8 cellular contexts compared by ENCODE assay signal in genomic region chr2:30239308-30240161, GRCh38. TPM values are rescaled to one million over a fixed set of nuclear protein-coding genes. Genes with fewer than 3 reads are reported as not detected.
A peak's percentile ranks its signal among the peaks of the same experiment; 100 is the strongest.
DNase-seq lines count a peak whose midpoint lies in the region; ATAC-seq and TF ChIP-seq lines count a peak whose summit lies in the region.

No MANE protein-coding gene starts in this region.

- H3K36me3 ChIP-seq in esophagus squamous epithelium (peaks cover 0 to 12% (median 0%) of the 10 kb centered on the region in 3 donors), thyroid gland (peaks cover 4 to 28% of the 10 kb centered on the region in 2 donors)

- ATAC-seq in natural killer cell = peak; percentile 74 to 83 (median 81)
- ATAC-seq in HG03432 (IDR thresholded peaks at IDR 0.05; ENCODE audit: unreplicated experiment) = no peak

- no peak overlapping the region for H3K4me3 ChIP-seq in esophagus squamous epithelium
- no peak overlapping the region for H3K4me3 ChIP-seq in thyroid gland (replicated peaks in 1 of 3)

- TF ChIP-seq POLR2A in esophagus squamous epithelium (IDR thresholded peaks at IDR 0.05) (no peak), thyroid gland (IDR thresholded peaks at IDR 0.05) (no peak)

- WGBS in esophagus squamous epithelium, 2 donors = 63 to 68% methylated on average over 9 to 14 of the region's 15 CpGs
- 66 to 73% methylated on average over 15 of the region's 15 CpGs for WGBS in thyroid gland, 2 donors

- H3K4me3 Mint-ChIP-seq in natural killer cell = peak overlapping the region; percentile 71

- H3K9me3 Mint-ChIP-seq in natural killer cell = no peaks in the 10 kb centered on the region

- intact Hi-C loops in esophagus squamous epithelium (cut with DNase I) (no loop called here), natural killer cell (cut with micrococcal nuclease) (loop anchor here (2.0 kb wide), 1 partner anchor 15 kb away; no protein-coding TSS in a partner anchor), thyroid gland (cut with DNase I) (loop anchor here (10.0 kb wide), 1 partner anchor 105 kb away; no protein-coding TSS in a partner anchor)

- TF ChIP-seq CTCF in esophagus squamous epithelium (IDR thresholded peaks at IDR 0.05) = peak; percentile 78 to 91 (median 88)
- peak; percentile 73 for TF ChIP-seq CTCF in natural killer cell (IDR thresholded peaks at IDR 0.05)
- TF ChIP-seq CTCF in thyroid gland (IDR thresholded peaks at IDR 0.05) = peak; percentile 63 to 94 (median 82)

- peak; percentile 25 for DNase-seq in NCI-H2227 (lab: John Stamatoyannopoulos, UW; ENCODE audit: unreplicated experiment)
- no peak for DNase-seq in NCI-H2227 treated with DMSO at 0.1 percent for 48 hours (lab: John Stamatoyannopoulos, UW)
- peak; percentile 73 for DNase-seq in NCI-H460 (ENCODE audit: extremely low read depth, low read depth)
- peak; percentile 64 for DNase-seq in activated T-cell treated with anti-CD3 and anti-CD28 coated beads for 24 hours (ENCODE audit: low read depth)
- DNase-seq in esophagus squamous epithelium (lab: John Stamatoyannopoulos, UW) = no peak
- DNase-seq in natural killer cell = peak; percentile 64
- peak; percentile 58 for DNase-seq in thyroid gland

- peaks cover 80 to 89% of the 10 kb centered on the region in 2 donors for H3K4me1 Mint-ChIP-seq in natural killer cell

- H3K36me3 Mint-ChIP-seq in natural killer cell = peaks cover 16% of the 10 kb centered on the region

- H3K27me3 ChIP-seq in esophagus squamous epithelium (peaks cover 0 to 9% (median 0%) of the 10 kb centered on the region in 4 donors), thyroid gland (no peaks in the 10 kb centered on the region)

- peak overlapping the region; percentile 85 to 93 for H3K27ac Mint-ChIP-seq in natural killer cell

- H3K9me3 ChIP-seq in esophagus squamous epithelium (no peaks in the 10 kb centered on the region), thyroid gland (no peaks in the 10 kb centered on the region)

- H3K4me1 ChIP-seq in esophagus squamous epithelium (peaks cover 0 to 61% (median 31%) of the 10 kb centered on the region in 3 donors), thyroid gland (peaks cover 20 to 79% of the 10 kb centered on the region in 2 donors)

- H3K27ac ChIP-seq in esophagus squamous epithelium (peak overlapping the region; percentile 43 to 88 (median 73)), thyroid gland (peak overlapping the region; percentile 33 to 66 (median 53))

- no peaks in the 10 kb centered on the region for H3K27me3 Mint-ChIP-seq in natural killer cell (ENCODE audit: low read depth in 2 of 2)

RNA-seq across cellular contexts. Expression of gene LBH, which starts 8.2 kb away (rescaled TPM):
- 12.5 and 27.5 TPM in 2 replicates for total RNA-seq in NCI-H460 (2014; rRNA removed; shearing (Covaris generic))
- 6.7 and 19.8 TPM in 2 replicates for polyA plus RNA-seq in NCI-H460 (2014; cell fraction: nucleus; rRNA removed)
- 10 to 100 TPM in 3 of 4 donors, 1 to 10 TPM in 1; 2.4 to 22.7 (median 17.6) TPM for total RNA-seq in esophagus squamous epithelium
- 100 to 1,000 TPM; 157 to 197 (median 158) TPM for total RNA-seq in natural killer cell
- 100 to 1,000 TPM; 104 to 206 (median 126) TPM for total RNA-seq in thyroid gland

Comparison
In these comparisons a context has a peak if more than half of its experiments do, and no peak if none do; other contexts are left out.
1. DNase-seq: peak in NCI-H2227 (single experiment), NCI-H460 (single experiment), activated T-cell treated with anti-CD3 and anti-CD28 coated beads for 24 hours (single experiment), natural killer cell (single experiment) and thyroid gland (2 of 2); none in NCI-H2227 treated with DMSO at 0.1 percent for 48 hours (single experiment) and esophagus squamous epithelium (single experiment).
2. Peak in every context shown above with its lines, with median percentiles within 50 percentile points of each other: CTCF ChIP-seq.